Comparison of ENCODE assay signal across 11 cellular contexts in the genomic region with DNA sequence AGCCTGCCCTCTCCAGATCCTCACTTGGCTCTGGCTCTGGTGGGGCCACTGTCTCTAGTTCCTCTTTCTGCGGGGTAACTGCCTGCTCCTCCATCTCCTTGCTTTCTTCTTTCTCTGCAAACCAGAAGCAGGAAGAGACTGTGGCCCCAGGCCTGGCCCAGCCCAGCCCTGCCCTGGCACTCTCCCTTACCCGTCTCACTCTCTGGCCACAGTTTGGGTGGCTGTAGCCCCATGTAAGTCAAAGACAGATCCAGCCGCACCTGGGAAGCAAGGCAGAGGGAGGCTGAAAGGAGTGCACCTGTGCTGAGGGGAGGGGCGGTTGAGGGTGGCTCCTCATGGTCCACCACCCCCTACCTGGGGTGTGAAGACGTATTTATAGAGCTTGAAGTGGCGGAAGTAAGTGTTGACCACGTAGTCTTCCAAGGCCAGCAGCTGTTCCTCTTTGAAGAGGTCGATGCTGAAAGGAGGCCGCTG. TPM values are rescaled to one million over a fixed set of nuclear protein-coding genes. Genes with fewer than 3 reads are reported as not detected.
DNase-seq lines count a peak whose midpoint lies in the region; ATAC-seq and TF ChIP-seq lines count a peak whose summit lies in the region.
"Had no signal": no experiment of that assay in that cellular context is flagged by ENCODE, and none has a peak within 500 bp of the region (broad histone marks: within the 10 kb centered on the region; RNA-seq: fewer than 3 reads in every experiment).

No MANE protein-coding gene starts in this region.

- DNase-seq in natural killer cell treated with Interleukin-12 subunit alpha and Interleukin-12 subunit beta and Interleukin-15 and Interleukin-18, amount 100 ng/mL, for 72 hours (ENCODE audit: low spot score) = peak; percentile 47
- DNase-seq in natural killer cell = no peak
- peak; percentile 41 for DNase-seq in UCSD-AML1 (lab: John Stamatoyannopoulos, UW; ENCODE audit: unreplicated experiment)
- DNase-seq in medulla oblongata (ENCODE audit: extremely low spot score) = peak; percentile 56
- DNase-seq in upper lobe of right lung = peak; percentile 64
- DNase-seq in NCI-H526 (lab: John Stamatoyannopoulos, UW) = no peak
- no peak for DNase-seq in T1000 (lab: John Stamatoyannopoulos, UW)
- DNase-seq: kidney glomerular epithelial cell, NCI-H2171 treated with DMSO at 0.1 percent for 48 hours, occipital lobe had no signal

- H3K4me3 Mint-ChIP-seq in natural killer cell treated with Interleukin-12 subunit alpha and Interleukin-12 subunit beta and Interleukin-15 and Interleukin-18, amount 100 ng/mL, for 72 hours = peak overlapping the region; percentile 34
- no peak overlapping the region for H3K4me3 Mint-ChIP-seq in natural killer cell

- peaks cover 28 to 29% of the 10 kb centered on the region in 2 donors for H3K4me1 Mint-ChIP-seq in natural killer cell treated with Interleukin-12 subunit alpha and Interleukin-12 subunit beta and Interleukin-15 and Interleukin-18, amount 100 ng/mL, for 72 hours (ENCODE audit: low read depth in 2 of 2)
- peaks cover 31 to 44% of the 10 kb centered on the region in 2 donors for H3K4me1 Mint-ChIP-seq in natural killer cell

- H3K4me1 ChIP-seq in upper lobe of right lung = peaks cover 23% of the 10 kb centered on the region

- H3K36me3 ChIP-seq in upper lobe of right lung = peaks cover 37% of the 10 kb centered on the region

- no peak overlapping the region for H3K4me3 ChIP-seq in upper lobe of right lung

- no peaks in the 10 kb centered on the region for H3K9me3 Mint-ChIP-seq in natural killer cell treated with Interleukin-12 subunit alpha and Interleukin-12 subunit beta and Interleukin-15 and Interleukin-18, amount 100 ng/mL, for 72 hours
- no peaks in the 10 kb centered on the region for H3K9me3 Mint-ChIP-seq in natural killer cell

- H3K27ac ChIP-seq in upper lobe of right lung = peak overlapping the region; percentile 48

- ATAC-seq in natural killer cell treated with Interleukin-12 subunit alpha and Interleukin-12 subunit beta and Interleukin-15 and Interleukin-18, amount 100 ng/mL, for 72 hours = no peak
- no peak for ATAC-seq in natural killer cell
- ATAC-seq in upper lobe of right lung = peak; percentile 12
- ATAC-seq in GM21529 (IDR thresholded peaks at IDR 0.05; ENCODE audit: unreplicated experiment) = no peak

- intact Hi-C loops in natural killer cell (cut with micrococcal nuclease) (no loop called here), upper lobe of right lung (cut with DNase I) (loop anchor here (10.0 kb wide), 1 partner anchor 64 kb away; a partner anchor contains a TSS)

- TF ChIP-seq CTCF in natural killer cell (IDR thresholded peaks at IDR 0.05) = no peak
- no peak for TF ChIP-seq CTCF in upper lobe of right lung (IDR thresholded peaks at IDR 0.05)

- H3K27me3 Mint-ChIP-seq in natural killer cell treated with Interleukin-12 subunit alpha and Interleukin-12 subunit beta and Interleukin-15 and Interleukin-18, amount 100 ng/mL, for 72 hours = no peaks in the 10 kb centered on the region
- no peaks in the 10 kb centered on the region for H3K27me3 Mint-ChIP-seq in natural killer cell (ENCODE audit: low read depth in 2 of 2)

- no peaks in the 10 kb centered on the region for H3K9me3 ChIP-seq in upper lobe of right lung

- H3K36me3 Mint-ChIP-seq in natural killer cell treated with Interleukin-12 subunit alpha and Interleukin-12 subunit beta and Interleukin-15 and Interleukin-18, amount 100 ng/mL, for 72 hours = peaks cover 5% of the 10 kb centered on the region
- H3K36me3 Mint-ChIP-seq in natural killer cell = no peaks in the 10 kb centered on the region

- peak overlapping the region in 1 of 2 donors; percentile 55 for H3K27ac Mint-ChIP-seq in natural killer cell treated with Interleukin-12 subunit alpha and Interleukin-12 subunit beta and Interleukin-15 and Interleukin-18, amount 100 ng/mL, for 72 hours
- peak overlapping the region in 1 of 2 donors; percentile 11 for H3K27ac Mint-ChIP-seq in natural killer cell

- no peaks in the 10 kb centered on the region for H3K27me3 ChIP-seq in upper lobe of right lung

RNA-seq across cellular contexts. Expression of a gene that starts 2.8 kb away (rescaled TPM):
- total RNA-seq in natural killer cell treated with Interleukin-12 subunit alpha and Interleukin-12 subunit beta and Interleukin-15 and Interleukin-18, amount 100 ng/mL, for 72 hours = 10 to 100 TPM in 1 of 2 donors, 1 to 10 TPM in 1; 3.4 to 17.0 TPM
- 1 to 10 TPM; 3.4 to 5.1 (median 4.9) TPM for total RNA-seq in natural killer cell
- total RNA-seq in upper lobe of right lung = 5.5 TPM

RNA-seq across cellular contexts. Expression of a gene that starts 3.1 kb away (rescaled TPM):
- total RNA-seq in natural killer cell treated with Interleukin-12 subunit alpha and Interleukin-12 subunit beta and Interleukin-15 and Interleukin-18, amount 100 ng/mL, for 72 hours = 100 to 1,000 TPM; 120 to 161 TPM
- total RNA-seq in natural killer cell (100 to 1,000 TPM; 153 to 167 (median 161) TPM), upper lobe of right lung (93.6 TPM)

RNA-seq across cellular contexts. Expression of a gene that starts 10.8 kb away (rescaled TPM):
- 10 to 100 TPM; 50.2 to 63.8 TPM for total RNA-seq in natural killer cell treated with Interleukin-12 subunit alpha and Interleukin-12 subunit beta and Interleukin-15 and Interleukin-18, amount 100 ng/mL, for 72 hours
- 10 to 100 TPM; 50.5 to 86.1 (median 64.8) TPM for total RNA-seq in natural killer cell
- 26.0 TPM for total RNA-seq in upper lobe of right lung

RNA-seq across cellular contexts. Expression of a gene that starts 28.0 kb away (rescaled TPM):
- total RNA-seq in natural killer cell treated with Interleukin-12 subunit alpha and Interleukin-12 subunit beta and Interleukin-15 and Interleukin-18, amount 100 ng/mL, for 72 hours = 1 to 10 TPM in 1 of 2 donors, under 1 TPM in 1; 0.98 to 3.8 TPM
- total RNA-seq in natural killer cell = 1 to 10 TPM in 2 of 3 donors, under 1 TPM in 1; 0.96 to 1.9 (median 1.8) TPM
- 13.3 TPM for total RNA-seq in upper lobe of right lung

Comparison
In these comparisons a context has a peak if more than half of its experiments do, and no peak if none do; other contexts are left out.
1. DNase-seq: peak in natural killer cell treated with Interleukin-12 subunit alpha and Interleukin-12 subunit beta and Interleukin-15 and Interleukin-18, amount 100 ng/mL, for 72 hours (single experiment), UCSD-AML1 (single experiment), medulla oblongata (single experiment) and upper lobe of right lung (single experiment); none in natural killer cell (single experiment), NCI-H526 (0 of 2) and T1000 (single experiment).